10 cellular contexts compared by ENCODE assay signal in genomic region chr3:140753865-140754754, GRCh38.
DNase-seq lines count a peak whose midpoint lies in the region; ATAC-seq and TF ChIP-seq lines count a peak whose summit lies in the region.
"Had no signal": no experiment of that assay in that cellular context is flagged by ENCODE, and none has a peak within 500 bp of the region (broad histone marks: within the 10 kb centered on the region; RNA-seq: fewer than 3 reads in every experiment).

No MANE protein-coding gene starts in this region.

- H3K4me1 ChIP-seq in HCT116 (ENCODE audit: control insufficient read depth in 1 of 2, insufficient read depth in 2 of 2, low read length in 2 of 2) (no peaks in the 10 kb centered on the region), KMS-11 (ENCODE audit: low read depth, poor library complexity, severe bottlenecking) (peaks cover 82% of the 10 kb centered on the region), left lung (no peaks in the 10 kb centered on the region), SJCRH30 (no peaks in the 10 kb centered on the region)

- no peak overlapping the region for H3K9ac ChIP-seq in HCT116 (ENCODE audit: low read length)
- peak overlapping the region; percentile 17; the same call in 1 of the 2 replicates for H3K9ac ChIP-seq in KMS-11

- TF ChIP-seq CTCF in HCT116 (IDR thresholded peaks at IDR 0.05 in 2 of 3, conservative IDR thresholded peaks at IDR 0.05 in 1 of 3; ENCODE audit: borderline replicate concordance in 1 of 3, insufficient read depth in 1 of 3, low read depth in 2 of 3, low read length in 2 of 3), result no peak
- peak; percentile 43; the same call in 1 of the 2 replicates for TF ChIP-seq CTCF in KMS-11 (conservative IDR thresholded peaks at IDR 0.05; ENCODE audit: low read depth, low read length)
- TF ChIP-seq CTCF in left lung (IDR thresholded peaks at IDR 0.05), result no peak

- no peaks in the 10 kb centered on the region for H3K9me2 ChIP-seq in HCT116 (ENCODE audit: insufficient read depth)

- BruUV-seq in HCT116 (replicated peaks; lab: Mats Ljungman, UMichigan), result no TSS peak

- no peak for TF ChIP-seq RAD21 in HCT116 (IDR thresholded peaks at IDR 0.05; ENCODE audit: low read depth)

- no peaks in the 10 kb centered on the region for H4K20me1 ChIP-seq in HCT116 (ENCODE audit: insufficient read depth)
- no peaks in the 10 kb centered on the region for H4K20me1 ChIP-seq in KMS-11 (ENCODE audit: insufficient read depth)

- RAD21 ChIA-PET in HCT116 (lab: Charles Lee; ENCODE audit: low non-redundant PET in 1 of 2, low total read pairs in 2 of 2, uncharacterized antibody in 2 of 2, unreplicated experiment in 2 of 2), result no interaction called here

- no peak overlapping the region for H3K27ac ChIP-seq in HCT116 (ENCODE audit: low read depth, low read length)
- peak overlapping the region; percentile 51; the same call in 1 of the 2 replicates for H3K27ac ChIP-seq in KMS-11
- H3K27ac ChIP-seq in left lung, result no peak overlapping the region
- H3K27ac ChIP-seq in SJCRH30, result no peak overlapping the region
- H3K27ac ChIP-seq: 22Rv1 had no signal

- ATAC-seq in HCT116 (0 out of 2 replicates have a peak, but pooled peaks have one; percentile 38), left lung (peak; percentile 51), left lobe of liver (no peak)

- POLR2A ChIA-PET in HCT116 (lab: Charles Lee), result no interaction called here

- TF ChIP-seq POLR2A in HCT116 (IDR thresholded peaks at IDR 0.05; ENCODE audit: borderline replicate concordance, extremely low read depth, insufficient read depth, insufficient read length), result no peak

- H3K4me3 ChIP-seq in HCT116 (replicated peaks in 1 of 2; ENCODE audit: low read depth in 1 of 2, low read length in 2 of 2) (no peak overlapping the region), KMS-11 (IDR thresholded peaks at IDR 0.05; ENCODE audit: insufficient read depth, low read depth, low read length) (no peak overlapping the region), left lung (no peak overlapping the region), SJCRH30 (no peak overlapping the region)

- H2AFZ ChIP-seq in HCT116 (ENCODE audit: low read depth, low read length, poor library complexity, severe bottlenecking) (no peak overlapping the region), KMS-11 (ENCODE audit: low read depth) (no peak overlapping the region)

- DNase-seq in NCI-H2196 (lab: John Stamatoyannopoulos, UW; ENCODE audit: unreplicated experiment) (peak; percentile 17), NCI-H2196 treated with DMSO at 0.1 percent for 48 hours (lab: John Stamatoyannopoulos, UW; ENCODE audit: unreplicated experiment) (no peak), HCT116 (ENCODE audit: low read depth, low spot score) (no peak), left lung (no peak), head of caudate nucleus (no peak), left lobe of liver (ENCODE audit: low spot score) (no peak), SJCRH30 (no peak)
- DNase-seq: naive thymus-derived CD8-positive, alpha-beta T cell had no signal

- intact Hi-C loops in HCT116 (cut with micrococcal nuclease) (no loop called here), left lung (cut with DNase I) (no loop called here), head of caudate nucleus (cut with DNase I) (no loop called here)

- H3K9me3 ChIP-seq in HCT116 (ENCODE audit: control insufficient read depth in 1 of 2, insufficient read depth in 1 of 2, low read depth in 1 of 2, low read length in 2 of 2), result no peaks in the 10 kb centered on the region
- no peaks in the 10 kb centered on the region for H3K9me3 ChIP-seq in left lung
- H3K9me3 ChIP-seq in SJCRH30 (replicated peaks), result no peaks in the 10 kb centered on the region

- H3K79me2 ChIP-seq in HCT116 (ENCODE audit: insufficient read depth, low read length) (no peaks in the 10 kb centered on the region), KMS-11 (ENCODE audit: insufficient read depth, low read depth) (no peaks in the 10 kb centered on the region)

- H3K4me2 ChIP-seq in HCT116 (ENCODE audit: low read length), result no peak overlapping the region
- H3K4me2 ChIP-seq in KMS-11, result peak overlapping the region; percentile 76

- no peaks in the 10 kb centered on the region for H3K36me3 ChIP-seq in HCT116 (ENCODE audit: control insufficient read depth in 1 of 2, insufficient read depth in 2 of 2, low read length in 2 of 2)
- no peaks in the 10 kb centered on the region for H3K36me3 ChIP-seq in KMS-11 (ENCODE audit: insufficient read depth)
- no peaks in the 10 kb centered on the region for H3K36me3 ChIP-seq in left lung
- H3K36me3 ChIP-seq in SJCRH30, result no peaks in the 10 kb centered on the region

- H3K27me3 ChIP-seq in HCT116 (ENCODE audit: insufficient read depth, low read length) (peaks cover 78% of the 10 kb centered on the region), KMS-11 (ENCODE audit: insufficient read depth, low read depth) (no peaks in the 10 kb centered on the region), left lung (no peaks in the 10 kb centered on the region), SJCRH30 (no peaks in the 10 kb centered on the region)

- CTCF ChIA-PET in HCT116 (lab: Charles Lee), result no interaction called here

TF ChIP-seq in HCT116, 20 proteins besides CTCF, POLR2A, EP300 and RAD21:
- no peak for TF ChIP-seq ZFX (IDR thresholded peaks at IDR 0.05)
- TF ChIP-seq SP1 (IDR thresholded peaks at IDR 0.05; ENCODE audit: low read depth), result no peak
